In genomic region chr3:147409143-147410121, GRCh38 we compare ENCODE assay signal across 10 cellular contexts. TPM values are rescaled to one million over a fixed set of nuclear protein-coding genes. Genes with fewer than 3 reads are reported as not detected.
DNase-seq lines count a peak whose midpoint lies in the region; ATAC-seq and TF ChIP-seq lines count a peak whose summit lies in the region.
"Had no signal": no experiment of that assay in that cellular context is flagged by ENCODE, and none has a peak within 500 bp of the region (broad histone marks: within the 10 kb centered on the region; RNA-seq: fewer than 3 reads in every experiment).

Gene ZIC1 (plus strand): TSS chr3:147409365. CDS start chr3:147410113, 748 bp downstream.

- POLR2A ChIA-PET in AG04449 (lab: Yijun Ruan, JAX), result interaction anchor here (0.6 kb wide), 1 partner anchor 439 kb away, joined by 4 read pairs; no protein-coding TSS in a partner anchor
- POLR2A ChIA-PET in naive thymus-derived CD8-positive, alpha-beta T cell (lab: Charles Lee), result no interaction called here

- ATAC-seq in naive thymus-derived CD8-positive, alpha-beta T cell, result no peak
- ATAC-seq in HG03025 (IDR thresholded peaks at IDR 0.05; ENCODE audit: low FRiP score, unreplicated experiment) (no peak), GM18907 (IDR thresholded peaks at IDR 0.05; ENCODE audit: unreplicated experiment) (no peak), HG03196 (IDR thresholded peaks at IDR 0.05; ENCODE audit: unreplicated experiment) (no peak)

- H3K36me3 Mint-ChIP-seq in HFFc6 (ENCODE audit: low read depth), result peaks cover 21% of the 10 kb centered on the region
- H3K36me3 Mint-ChIP-seq in naive thymus-derived CD8-positive, alpha-beta T cell, result peaks cover 19 to 43% (median 37%) of the 10 kb centered on the region in 3 donors

- TF ChIP-seq CTCF in AG04449 (IDR thresholded peaks at IDR 0.05; ENCODE audit: insufficient read depth, low read length, missing control alignments) (no peak), HFFc6 (IDR thresholded peaks at IDR 0.05) (no peak)

- peak within 1 kb of the TSS; percentile 63 for H3K4me3 ChIP-seq in AG04449 (ENCODE audit: low read depth, low read length)

- peaks cover 74% of the 10 kb centered on the region for H3K27me3 Mint-ChIP-seq in HFFc6 (ENCODE audit: insufficient read depth)
- H3K27me3 Mint-ChIP-seq in naive thymus-derived CD8-positive, alpha-beta T cell, result peaks cover 45 to 92% (median 67%) of the 10 kb centered on the region in 5 donors

- CTCF ChIA-PET in AG04449 (lab: Yijun Ruan, JAX), result interaction anchor here (1.0 kb wide), 1 partner anchor 40 kb away, joined by 3 read pairs; no protein-coding TSS in a partner anchor

- H3K9me3 Mint-ChIP-seq in HFFc6, result peaks cover 19% of the 10 kb centered on the region; the same call in 1 of the 2 replicates
- peaks cover 5 to 59% (median 22%) of the 10 kb centered on the region in 9 donors for H3K9me3 Mint-ChIP-seq in naive thymus-derived CD8-positive, alpha-beta T cell

- peak within 1 kb of the TSS; percentile 76 for H3K4me3 Mint-ChIP-seq in HFFc6
- peak within 1 kb of the TSS; percentile 5 to 82 (median 52) for H3K4me3 Mint-ChIP-seq in naive thymus-derived CD8-positive, alpha-beta T cell

- DNase-seq in AG04449 (ENCODE audit: low read depth, low spot score) (no peak), HFFc6 (no peak), cerebellar cortex (ENCODE audit: low spot score) (peak; percentile 95)
- no peak for DNase-seq in naive thymus-derived CD8-positive, alpha-beta T cell
- DNase-seq in NK-92 treated with Interleukin-12 subunit alpha and Interleukin-12 subunit beta, amount 100 ng/mL, for 24 hours (lab: John Stamatoyannopoulos, UW), result no peak
- DNase-seq: activated CD4-positive, alpha-beta T cell treated with anti-CD3 and anti-CD28 coated beads for 48 hours had no signal

- peaks cover 53% of the 10 kb centered on the region for H3K4me1 Mint-ChIP-seq in HFFc6 (ENCODE audit: low read depth)
- H3K4me1 Mint-ChIP-seq in naive thymus-derived CD8-positive, alpha-beta T cell, result peaks cover 22 to 46% (median 41%) of the 10 kb centered on the region in 4 donors

- H3K27ac Mint-ChIP-seq in HFFc6, result no peak within 1 kb of the TSS
- H3K27ac Mint-ChIP-seq in naive thymus-derived CD8-positive, alpha-beta T cell, result peak within 1 kb of the TSS in 3 of 10 donors; percentile 29 to 92 (median 60)

RNA-seq across cellular contexts. Expression of gene ZIC1, which starts in this region (rescaled TPM):
- 1 to 10 TPM in 1 of 6 experiments, under 1 TPM in 5; 0.43 to 1.0 (median 0.57) TPM for total RNA-seq in HFFc6 (2021; fragmentation: NEBNext Ultra II Directional; extraction: Animal tissue kit (Norgen Biotek cat#: 25700))
- not detected for total RNA-seq in naive thymus-derived CD8-positive, alpha-beta T cell
- not detected for polyA plus RNA-seq in naive thymus-derived CD8-positive, alpha-beta T cell
- total RNA-seq: kidney epithelial cell had no signal
